Comparison of ENCODE assay signal across 1 cellular context in the genomic region with DNA sequence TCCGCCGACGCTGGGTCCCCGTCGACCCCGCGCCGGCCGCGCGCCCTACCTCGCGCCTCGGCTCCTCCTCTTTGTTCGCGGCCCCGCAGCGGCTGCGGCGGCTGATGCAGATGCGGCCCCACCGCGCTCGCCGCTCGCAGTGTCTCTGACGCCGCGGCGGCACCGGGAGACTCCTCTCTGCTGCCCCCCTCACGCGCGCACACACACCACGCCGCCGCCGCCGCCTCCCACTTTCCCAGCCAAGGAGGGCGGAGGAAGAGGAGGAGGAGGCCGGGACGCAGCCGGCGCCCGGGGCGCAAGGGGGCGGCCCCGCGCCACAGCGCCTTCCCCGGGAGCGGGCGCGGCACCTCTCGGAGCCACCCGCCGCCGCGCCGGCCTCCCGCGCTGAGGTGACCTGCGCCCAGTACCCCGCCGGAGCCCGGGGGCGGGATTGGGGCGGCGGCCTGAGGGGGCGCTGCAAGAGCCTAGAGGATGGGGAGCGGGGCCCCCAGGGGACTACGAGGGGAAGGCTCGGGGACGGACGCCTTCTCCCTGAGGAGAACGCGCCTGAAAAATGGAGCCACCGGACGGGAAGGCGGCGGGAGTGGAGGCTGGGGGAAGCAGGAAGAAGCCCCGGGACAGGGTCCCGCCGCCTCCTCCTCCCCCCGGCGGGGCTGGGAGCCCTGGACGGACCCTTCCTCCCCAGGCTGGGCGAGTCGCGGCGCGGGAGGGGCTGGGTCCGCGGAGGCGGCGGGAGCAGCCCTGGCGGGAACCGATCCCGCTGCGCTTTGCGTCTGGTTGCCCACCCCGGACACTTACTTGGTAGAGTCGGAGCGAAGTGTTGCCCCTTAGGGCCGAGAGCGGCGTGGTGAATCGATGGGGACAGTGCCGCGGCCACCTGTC.
A peak's percentile ranks its signal among the peaks of the same experiment; 100 is the strongest.
TF ChIP-seq lines count a peak whose summit lies in the region.

A gene (minus strand): TSS at position 147 of the 882 bp plus-strand sequence. CDS start 1,744 bp downstream, outside the sequence.

TF ChIP-seq in HepG2, 621 proteins besides CTCF, POLR2A, EP300 and RAD21 (continued from another document and continues in another):
- TF ChIP-seq, protein P1, sequence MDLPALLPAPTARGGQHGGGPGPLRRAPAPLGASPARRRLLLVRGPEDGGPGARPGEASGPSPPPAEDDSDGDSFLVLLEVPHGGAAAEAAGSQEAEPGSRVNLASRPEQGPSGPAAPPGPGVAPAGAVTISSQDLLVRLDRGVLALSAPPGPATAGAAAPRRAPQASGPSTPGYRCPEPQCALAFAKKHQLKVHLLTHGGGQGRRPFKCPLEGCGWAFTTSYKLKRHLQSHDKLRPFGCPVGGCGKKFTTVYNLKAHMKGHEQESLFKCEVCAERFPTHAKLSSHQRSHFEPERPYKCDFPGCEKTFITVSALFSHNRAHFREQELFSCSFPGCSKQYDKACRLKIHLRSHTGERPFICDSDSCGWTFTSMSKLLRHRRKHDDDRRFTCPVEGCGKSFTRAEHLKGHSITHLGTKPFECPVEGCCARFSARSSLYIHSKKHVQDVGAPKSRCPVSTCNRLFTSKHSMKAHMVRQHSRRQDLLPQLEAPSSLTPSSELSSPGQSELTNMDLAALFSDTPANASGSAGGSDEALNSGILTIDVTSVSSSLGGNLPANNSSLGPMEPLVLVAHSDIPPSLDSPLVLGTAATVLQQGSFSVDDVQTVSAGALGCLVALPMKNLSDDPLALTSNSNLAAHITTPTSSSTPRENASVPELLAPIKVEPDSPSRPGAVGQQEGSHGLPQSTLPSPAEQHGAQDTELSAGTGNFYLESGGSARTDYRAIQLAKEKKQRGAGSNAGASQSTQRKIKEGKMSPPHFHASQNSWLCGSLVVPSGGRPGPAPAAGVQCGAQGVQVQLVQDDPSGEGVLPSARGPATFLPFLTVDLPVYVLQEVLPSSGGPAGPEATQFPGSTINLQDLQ (CRISPR knock-in tag; IDR thresholded peaks at IDR 0.05): no peak
- peak; percentile 33; the same call in 1 of the 2 replicates for TF ChIP-seq SRY (CRISPR knock-in tag; IDR thresholded peaks at IDR 0.05)
- TF ChIP-seq ZNF720 (CRISPR knock-in tag; IDR thresholded peaks at IDR 0.05): no peak
- TF ChIP-seq, protein P2, sequence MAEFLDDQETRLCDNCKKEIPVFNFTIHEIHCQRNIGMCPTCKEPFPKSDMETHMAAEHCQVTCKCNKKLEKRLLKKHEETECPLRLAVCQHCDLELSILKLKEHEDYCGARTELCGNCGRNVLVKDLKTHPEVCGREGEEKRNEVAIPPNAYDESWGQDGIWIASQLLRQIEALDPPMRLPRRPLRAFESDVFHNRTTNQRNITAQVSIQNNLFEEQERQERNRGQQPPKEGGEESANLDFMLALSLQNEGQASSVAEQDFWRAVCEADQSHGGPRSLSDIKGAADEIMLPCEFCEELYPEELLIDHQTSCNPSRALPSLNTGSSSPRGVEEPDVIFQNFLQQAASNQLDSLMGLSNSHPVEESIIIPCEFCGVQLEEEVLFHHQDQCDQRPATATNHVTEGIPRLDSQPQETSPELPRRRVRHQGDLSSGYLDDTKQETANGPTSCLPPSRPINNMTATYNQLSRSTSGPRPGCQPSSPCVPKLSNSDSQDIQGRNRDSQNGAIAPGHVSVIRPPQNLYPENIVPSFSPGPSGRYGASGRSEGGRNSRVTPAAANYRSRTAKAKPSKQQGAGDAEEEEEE (CRISPR knock-in tag; IDR thresholded peaks at IDR 0.05; ENCODE audit: borderline replicate concordance): no peak
- TF ChIP-seq, protein P3, sequence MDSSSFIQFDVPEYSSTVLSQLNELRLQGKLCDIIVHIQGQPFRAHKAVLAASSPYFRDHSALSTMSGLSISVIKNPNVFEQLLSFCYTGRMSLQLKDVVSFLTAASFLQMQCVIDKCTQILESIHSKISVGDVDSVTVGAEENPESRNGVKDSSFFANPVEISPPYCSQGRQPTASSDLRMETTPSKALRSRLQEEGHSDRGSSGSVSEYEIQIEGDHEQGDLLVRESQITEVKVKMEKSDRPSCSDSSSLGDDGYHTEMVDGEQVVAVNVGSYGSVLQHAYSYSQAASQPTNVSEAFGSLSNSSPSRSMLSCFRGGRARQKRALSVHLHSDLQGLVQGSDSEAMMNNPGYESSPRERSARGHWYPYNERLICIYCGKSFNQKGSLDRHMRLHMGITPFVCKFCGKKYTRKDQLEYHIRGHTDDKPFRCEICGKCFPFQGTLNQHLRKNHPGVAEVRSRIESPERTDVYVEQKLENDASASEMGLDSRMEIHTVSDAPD (CRISPR knock-in tag; IDR thresholded peaks at IDR 0.05): no peak
- TF ChIP-seq, protein P4, sequence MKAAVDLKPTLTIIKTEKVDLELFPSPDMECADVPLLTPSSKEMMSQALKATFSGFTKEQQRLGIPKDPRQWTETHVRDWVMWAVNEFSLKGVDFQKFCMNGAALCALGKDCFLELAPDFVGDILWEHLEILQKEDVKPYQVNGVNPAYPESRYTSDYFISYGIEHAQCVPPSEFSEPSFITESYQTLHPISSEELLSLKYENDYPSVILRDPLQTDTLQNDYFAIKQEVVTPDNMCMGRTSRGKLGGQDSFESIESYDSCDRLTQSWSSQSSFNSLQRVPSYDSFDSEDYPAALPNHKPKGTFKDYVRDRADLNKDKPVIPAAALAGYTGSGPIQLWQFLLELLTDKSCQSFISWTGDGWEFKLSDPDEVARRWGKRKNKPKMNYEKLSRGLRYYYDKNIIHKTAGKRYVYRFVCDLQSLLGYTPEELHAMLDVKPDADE (CRISPR knock-in tag; IDR thresholded peaks at IDR 0.05): no peak
- no peak for TF ChIP-seq PCBP2 (optimal IDR thresholded peaks at IDR 0.05; ENCODE audit: low read depth, low read length, poor library complexity, severe bottlenecking)
- TF ChIP-seq, protein P5, sequence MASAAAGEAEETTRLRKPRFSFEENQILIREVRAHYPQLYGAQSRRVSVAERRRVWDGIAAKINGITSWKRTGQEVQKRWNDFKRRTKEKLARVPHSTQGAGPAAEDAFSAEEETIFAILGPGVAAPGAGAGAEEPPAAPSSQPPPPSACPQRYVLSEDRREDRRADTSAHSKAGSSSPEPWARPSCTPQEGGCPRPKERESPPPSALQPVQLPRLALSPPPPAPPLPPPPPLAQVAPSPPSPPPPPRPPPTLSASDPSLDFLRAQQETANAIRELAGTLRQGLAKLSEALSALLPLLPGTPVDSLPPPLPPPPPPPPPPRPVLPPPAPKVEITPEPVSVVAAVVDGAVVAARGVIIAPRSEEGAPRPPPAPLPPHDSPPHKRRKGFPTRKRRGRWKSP (CRISPR knock-in tag; IDR thresholded peaks at IDR 0.05): no peak; the same call in 1 of the 2 replicates
- TF ChIP-seq KMT2B (CRISPR knock-in tag; IDR thresholded peaks at IDR 0.05): 0 out of 2 replicates have a peak, but pooled peaks have one; percentile 1
- 0 out of 2 replicates have a peak, but pooled peaks have one; percentile 47 for TF ChIP-seq ZC3H13 (CRISPR knock-in tag; IDR thresholded peaks at IDR 0.05)
- no peak for TF ChIP-seq ZBTB1 (CRISPR knock-in tag; IDR thresholded peaks at IDR 0.05; ENCODE audit: borderline replicate concordance)
- no peak for TF ChIP-seq ZNF546 (CRISPR knock-in tag; conservative IDR thresholded peaks at IDR 0.05)
- TF ChIP-seq, protein P6, sequence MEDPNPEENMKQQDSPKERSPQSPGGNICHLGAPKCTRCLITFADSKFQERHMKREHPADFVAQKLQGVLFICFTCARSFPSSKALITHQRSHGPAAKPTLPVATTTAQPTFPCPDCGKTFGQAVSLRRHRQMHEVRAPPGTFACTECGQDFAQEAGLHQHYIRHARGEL (CRISPR knock-in tag; IDR thresholded peaks at IDR 0.05): no peak
- TF ChIP-seq, protein P7, sequence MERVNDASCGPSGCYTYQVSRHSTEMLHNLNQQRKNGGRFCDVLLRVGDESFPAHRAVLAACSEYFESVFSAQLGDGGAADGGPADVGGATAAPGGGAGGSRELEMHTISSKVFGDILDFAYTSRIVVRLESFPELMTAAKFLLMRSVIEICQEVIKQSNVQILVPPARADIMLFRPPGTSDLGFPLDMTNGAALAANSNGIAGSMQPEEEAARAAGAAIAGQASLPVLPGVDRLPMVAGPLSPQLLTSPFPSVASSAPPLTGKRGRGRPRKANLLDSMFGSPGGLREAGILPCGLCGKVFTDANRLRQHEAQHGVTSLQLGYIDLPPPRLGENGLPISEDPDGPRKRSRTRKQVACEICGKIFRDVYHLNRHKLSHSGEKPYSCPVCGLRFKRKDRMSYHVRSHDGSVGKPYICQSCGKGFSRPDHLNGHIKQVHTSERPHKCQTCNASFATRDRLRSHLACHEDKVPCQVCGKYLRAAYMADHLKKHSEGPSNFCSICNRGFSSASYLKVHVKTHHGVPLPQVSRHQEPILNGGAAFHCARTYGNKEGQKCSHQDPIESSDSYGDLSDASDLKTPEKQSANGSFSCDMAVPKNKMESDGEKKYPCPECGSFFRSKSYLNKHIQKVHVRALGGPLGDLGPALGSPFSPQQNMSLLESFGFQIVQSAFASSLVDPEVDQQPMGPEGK (CRISPR knock-in tag; IDR thresholded peaks at IDR 0.05): peak; percentile 75
- TF ChIP-seq POGZ (CRISPR knock-in tag; IDR thresholded peaks at IDR 0.05): no peak
- TF ChIP-seq, protein P8, sequence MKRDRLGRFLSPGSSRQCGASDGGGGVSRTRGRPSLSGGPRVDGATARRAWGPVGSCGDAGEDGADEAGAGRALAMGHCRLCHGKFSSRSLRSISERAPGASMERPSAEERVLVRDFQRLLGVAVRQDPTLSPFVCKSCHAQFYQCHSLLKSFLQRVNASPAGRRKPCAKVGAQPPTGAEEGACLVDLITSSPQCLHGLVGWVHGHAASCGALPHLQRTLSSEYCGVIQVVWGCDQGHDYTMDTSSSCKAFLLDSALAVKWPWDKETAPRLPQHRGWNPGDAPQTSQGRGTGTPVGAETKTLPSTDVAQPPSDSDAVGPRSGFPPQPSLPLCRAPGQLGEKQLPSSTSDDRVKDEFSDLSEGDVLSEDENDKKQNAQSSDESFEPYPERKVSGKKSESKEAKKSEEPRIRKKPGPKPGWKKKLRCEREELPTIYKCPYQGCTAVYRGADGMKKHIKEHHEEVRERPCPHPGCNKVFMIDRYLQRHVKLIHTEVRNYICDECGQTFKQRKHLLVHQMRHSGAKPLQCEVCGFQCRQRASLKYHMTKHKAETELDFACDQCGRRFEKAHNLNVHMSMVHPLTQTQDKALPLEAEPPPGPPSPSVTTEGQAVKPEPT (CRISPR knock-in tag; IDR thresholded peaks at IDR 0.05; ENCODE audit: low read depth): no peak; the same call in 1 of the 2 replicates
- no peak for TF ChIP-seq MED13 (CRISPR knock-in tag; IDR thresholded peaks at IDR 0.05)
- no peak for TF ChIP-seq ZNF775 (CRISPR knock-in tag; IDR thresholded peaks at IDR 0.05; ENCODE audit: borderline replicate concordance)
- TF ChIP-seq ARNT2 (CRISPR knock-in tag; IDR thresholded peaks at IDR 0.05; ENCODE audit: low read depth): peak; percentile 77; the same call in 1 of the 2 replicates
- no peak for TF ChIP-seq GTF3A (CRISPR knock-in tag; conservative IDR thresholded peaks at IDR 0.05)
- TF ChIP-seq, protein P9, sequence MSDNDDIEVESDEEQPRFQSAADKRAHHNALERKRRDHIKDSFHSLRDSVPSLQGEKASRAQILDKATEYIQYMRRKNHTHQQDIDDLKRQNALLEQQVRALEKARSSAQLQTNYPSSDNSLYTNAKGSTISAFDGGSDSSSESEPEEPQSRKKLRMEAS (IDR thresholded peaks at IDR 0.05): peak; percentile 41; the same call in 1 of the 2 replicates
- TF ChIP-seq JUN (CRISPR knock-in tag; IDR thresholded peaks at IDR 0.05): no peak; the same call in 1 of the 2 replicates
- TF ChIP-seq, protein P10, sequence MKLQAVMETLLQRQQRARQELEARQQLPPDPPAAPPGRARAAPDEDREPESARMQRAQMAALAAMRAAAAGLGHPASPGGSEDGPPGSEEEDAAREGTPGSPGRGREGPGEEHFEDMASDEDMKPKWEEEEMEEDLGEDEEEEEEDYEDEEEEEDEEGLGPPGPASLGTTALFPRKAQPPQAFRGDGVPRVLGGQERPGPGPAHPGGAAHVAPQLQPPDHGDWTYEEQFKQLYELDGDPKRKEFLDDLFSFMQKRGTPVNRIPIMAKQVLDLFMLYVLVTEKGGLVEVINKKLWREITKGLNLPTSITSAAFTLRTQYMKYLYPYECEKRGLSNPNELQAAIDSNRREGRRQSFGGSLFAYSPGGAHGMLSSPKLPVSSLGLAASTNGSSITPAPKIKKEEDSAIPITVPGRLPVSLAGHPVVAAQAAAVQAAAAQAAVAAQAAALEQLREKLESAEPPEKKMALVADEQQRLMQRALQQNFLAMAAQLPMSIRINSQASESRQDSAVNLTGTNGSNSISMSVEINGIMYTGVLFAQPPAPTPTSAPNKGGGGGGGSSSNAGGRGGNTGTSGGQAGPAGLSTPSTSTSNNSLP (IDR thresholded peaks at IDR 0.05; ENCODE audit: low read depth, low read length): no peak
- TF ChIP-seq TBX3 (IDR thresholded peaks at IDR 0.05; ENCODE audit: borderline replicate concordance): no peak
- TF ChIP-seq, protein P11, sequence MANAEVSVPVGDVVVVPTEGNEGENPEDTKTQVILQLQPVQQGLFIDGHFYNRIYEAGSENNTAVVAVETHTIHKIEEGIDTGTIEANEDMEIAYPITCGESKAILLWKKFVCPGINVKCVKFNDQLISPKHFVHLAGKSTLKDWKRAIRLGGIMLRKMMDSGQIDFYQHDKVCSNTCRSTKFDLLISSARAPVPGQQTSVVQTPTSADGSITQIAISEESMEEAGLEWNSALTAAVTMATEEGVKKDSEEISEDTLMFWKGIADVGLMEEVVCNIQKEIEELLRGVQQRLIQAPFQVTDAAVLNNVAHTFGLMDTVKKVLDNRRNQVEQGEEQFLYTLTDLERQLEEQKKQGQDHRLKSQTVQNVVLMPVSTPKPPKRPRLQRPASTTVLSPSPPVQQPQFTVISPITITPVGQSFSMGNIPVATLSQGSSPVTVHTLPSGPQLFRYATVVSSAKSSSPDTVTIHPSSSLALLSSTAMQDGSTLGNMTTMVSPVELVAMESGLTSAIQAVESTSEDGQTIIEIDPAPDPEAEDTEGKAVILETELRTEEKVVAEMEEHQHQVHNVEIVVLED (CRISPR knock-in tag; IDR thresholded peaks at IDR 0.05; ENCODE audit: borderline replicate concordance): peak; percentile 30; the same call in 1 of the 2 replicates
- no peak for TF ChIP-seq ZFY (CRISPR knock-in tag; IDR thresholded peaks at IDR 0.05)
- TF ChIP-seq MAZ (IDR thresholded peaks at IDR 0.05; ENCODE audit: borderline replicate concordance, low read depth, low read length): no peak
- TF ChIP-seq MAZ (CRISPR knock-in tag; IDR thresholded peaks at IDR 0.05; ENCODE audit: low read depth): peak; percentile 46
- no peak for TF ChIP-seq KLF15 (CRISPR knock-in tag; IDR thresholded peaks at IDR 0.05; ENCODE audit: borderline replicate concordance)
